In genomic region chr9:2241875-2242741, GRCh38 we compare ENCODE assay signal across 8 cellular contexts.
DNase-seq lines count a peak whose midpoint lies in the region; ATAC-seq and TF ChIP-seq lines count a peak whose summit lies in the region.

No MANE protein-coding gene starts in this region.

- no peaks in the 10 kb centered on the region for H3K36me3 ChIP-seq in mesodermal cell (ENCODE audit: control insufficient read depth, insufficient read depth, low read length)

- peaks cover 20% of the 10 kb centered on the region for H3K4me1 ChIP-seq in mesodermal cell (ENCODE audit: control insufficient read depth, insufficient read depth, low read length, poor library complexity, severe bottlenecking)

- H3K4me3 Mint-ChIP-seq in CD14-positive monocyte (peak overlapping the region; percentile 91 to 97), endothelial cell (ENCODE audit: unreplicated experiment) (peak overlapping the region; percentile 75)
- peak overlapping the region; percentile 76 for H3K4me3 Mint-ChIP-seq in activated CD8-positive, alpha-beta T cell treated with anti-CD3 and anti-CD28 coated beads for 36 hours

- H3K4me3 ChIP-seq in mesodermal cell (ENCODE audit: extremely low read depth, insufficient read depth, low read length, poor library complexity, severe bottlenecking), result peak overlapping the region; percentile 37

- H3K4me1 Mint-ChIP-seq in CD14-positive monocyte (peaks cover 31% of the 10 kb centered on the region), endothelial cell (ENCODE audit: unreplicated experiment) (peaks cover 20% of the 10 kb centered on the region)
- H3K4me1 Mint-ChIP-seq in activated CD8-positive, alpha-beta T cell treated with anti-CD3 and anti-CD28 coated beads for 36 hours (ENCODE audit: low read depth), result peaks cover 15% of the 10 kb centered on the region

- H3K27ac ChIP-seq in mesodermal cell (ENCODE audit: low read depth, low read length, severe bottlenecking), result peak overlapping the region; percentile 92

- CTCF ChIA-PET in activated CD8-positive, alpha-beta T cell treated with anti-CD3 and anti-CD28 coated beads for 36 hours (lab: Charles Lee), result no interaction called here

- TF ChIP-seq CTCF in CD14-positive monocyte (IDR thresholded peaks at IDR 0.05) (no peak), endothelial cell (IDR thresholded peaks at IDR 0.05; ENCODE audit: unreplicated experiment) (no peak)
- no peak for TF ChIP-seq CTCF in activated CD8-positive, alpha-beta T cell treated with anti-CD3 and anti-CD28 coated beads for 36 hours (IDR thresholded peaks at IDR 0.05)

- H3K27me3 Mint-ChIP-seq in CD14-positive monocyte (ENCODE audit: low read depth in 3 of 3), result peaks cover 6 to 9% (median 7%) of the 10 kb centered on the region in 3 donors
- peaks cover 14% of the 10 kb centered on the region for H3K27me3 Mint-ChIP-seq in activated CD8-positive, alpha-beta T cell treated with anti-CD3 and anti-CD28 coated beads for 36 hours
- H3K27me3 Mint-ChIP-seq in endothelial cell (ENCODE audit: unreplicated experiment), result peaks cover 5% of the 10 kb centered on the region

- H3K27ac Mint-ChIP-seq in CD14-positive monocyte (peak overlapping the region; percentile 58 to 93 (median 84)), endothelial cell (ENCODE audit: unreplicated experiment) (peak overlapping the region; percentile 30)
- H3K27ac Mint-ChIP-seq in activated CD8-positive, alpha-beta T cell treated with anti-CD3 and anti-CD28 coated beads for 36 hours, result peak overlapping the region; percentile 23

- intact Hi-C loops in CD14-positive monocyte (cut with micrococcal nuclease), result loop anchor here in 1 of 2 donors (10.0 kb wide), 1 partner anchor 87 kb away; no protein-coding TSS in a partner anchor
- intact Hi-C loops in activated CD8-positive, alpha-beta T cell treated with anti-CD3 and anti-CD28 coated beads for 36 hours (cut with micrococcal nuclease), result no loop called here

- POLR2A ChIA-PET in activated CD8-positive, alpha-beta T cell treated with anti-CD3 and anti-CD28 coated beads for 36 hours (lab: Charles Lee), result no interaction called here

- H3K36me3 Mint-ChIP-seq in CD14-positive monocyte (no peaks in the 10 kb centered on the region), endothelial cell (ENCODE audit: low read depth, unreplicated experiment) (no peaks in the 10 kb centered on the region)
- no peaks in the 10 kb centered on the region for H3K36me3 Mint-ChIP-seq in activated CD8-positive, alpha-beta T cell treated with anti-CD3 and anti-CD28 coated beads for 36 hours (ENCODE audit: low read depth)

- peak; percentile 61 for DNase-seq in CD14-positive monocyte (ENCODE audit: low spot score)
- DNase-seq in NCI-H526 treated with DMSO at 0.1 percent for 48 hours (lab: John Stamatoyannopoulos, UW), result peak; percentile 65
- DNase-seq in activated CD8-positive, alpha-beta T cell treated with anti-CD3 and anti-CD28 coated beads for 36 hours, result peak; percentile 73
- peak; percentile 82 for DNase-seq in endothelial cell (ENCODE audit: low spot score)
- DNase-seq in stimulated activated CD8-positive, alpha-beta memory T cell treated with anti-CD3 and anti-CD28 coated beads, Interleukin-15, amount 100 ng/mL, for 24 hours (ENCODE audit: low read depth), result peak; percentile 35

- 6 to 7% methylated on average over 30 to 33 of the region's 38 CpGs for WGBS in mesodermal cell (ENCODE audit: insufficient coverage in 2 of 2), 2 experiments

- ATAC-seq in GM19438 (IDR thresholded peaks at IDR 0.05; ENCODE audit: low read depth, unreplicated experiment) (peak; percentile 93), HG03521 (IDR thresholded peaks at IDR 0.05; ENCODE audit: unreplicated experiment) (peak; percentile 88)
- peak; percentile 98 for ATAC-seq in activated CD8-positive, alpha-beta T cell treated with anti-CD3 and anti-CD28 coated beads for 36 hours

- H3K9me3 Mint-ChIP-seq in CD14-positive monocyte (peaks cover 0 to 3% (median 0%) of the 10 kb centered on the region in 7 donors), endothelial cell (ENCODE audit: unreplicated experiment) (no peaks in the 10 kb centered on the region)
- peaks cover 4% of the 10 kb centered on the region for H3K9me3 Mint-ChIP-seq in activated CD8-positive, alpha-beta T cell treated with anti-CD3 and anti-CD28 coated beads for 36 hours

- no peaks in the 10 kb centered on the region for H3K9me3 ChIP-seq in mesodermal cell (ENCODE audit: control insufficient read depth, low read length)

Comparison
In these comparisons a context has a peak if more than half of its experiments do, and no peak if none do; other contexts are left out.
1. Peak in every context shown above with its lines: DNase-seq, ATAC-seq, H3K4me3 ChIP-seq and H3K27ac ChIP-seq.
2. H3K27ac Mint-ChIP-seq: peak in every context shown above with its lines; median percentile 84 in CD14-positive monocyte; 30 in endothelial cell; 23 in activated CD8-positive, alpha-beta T cell treated with anti-CD3 and anti-CD28 coated beads for 36 hours.